In genomic region chr12:123917337-123917850, GRCh38 we compare ENCODE assay signal across 1 cellular context.
A peak's percentile ranks its signal among the peaks of the same experiment; 100 is the strongest.
TF ChIP-seq lines count a peak whose summit lies in the region.

No MANE protein-coding gene starts in this region.

TF ChIP-seq in K562, 482 proteins besides CTCF, POLR2A, EP300 and RAD21:
- TF ChIP-seq SMAD2 (IDR thresholded peaks at IDR 0.05; ENCODE audit: low read depth, low read length) (no peak), CREB3 (tag; conservative IDR thresholded peaks at IDR 0.05; ENCODE audit: low read depth) (no peak), CLOCK (CRISPR knock-in tag; IDR thresholded peaks at IDR 0.05; ENCODE audit: borderline replicate concordance) (no peak), HNRNPL (IDR thresholded peaks at IDR 0.05; ENCODE audit: low read depth, low read length) (no peak), ZNF263 (CRISPR knock-in tag; IDR thresholded peaks at IDR 0.05; ENCODE audit: borderline replicate concordance) (peak; percentile 83; the same call in 1 of the 2 replicates), TRIM25 (IDR thresholded peaks at IDR 0.05; ENCODE audit: borderline replicate concordance) (no peak)
